9 cellular contexts compared by ENCODE assay signal in genomic region chr2:200585730-200586643, GRCh38. TPM values are rescaled to one million over a fixed set of nuclear protein-coding genes. Genes with fewer than 3 reads are reported as not detected.
DNase-seq lines count a peak whose midpoint lies in the region; ATAC-seq, FAIRE-seq and TF ChIP-seq lines count a peak whose summit lies in the region.
"Had no signal": no experiment of that assay in that cellular context is flagged by ENCODE, and none has a peak within 500 bp of the region (broad histone marks: within the 10 kb centered on the region; RNA-seq: fewer than 3 reads in every experiment).

Gene AOX1, plus strand, starts transcription at chr2:200586014. Its CDS starts 95 bp downstream, at chr2:200586109.

- H3K27me3 Mint-ChIP-seq in chondrocyte (ENCODE audit: low read depth) = peaks cover 1% of the 10 kb centered on the region

- peak within 1 kb of the TSS; percentile 23 for H3K4me3 ChIP-seq in RWPE2 (ENCODE audit: severe bottlenecking)
- H3K4me3 ChIP-seq in kidney epithelial cell (ENCODE audit: low read depth, low read length) = peak within 1 kb of the TSS; percentile 42
- H3K4me3 ChIP-seq in small intestine (ENCODE audit: low read depth in 1 of 2, low read length in 2 of 2) = peak within 1 kb of the TSS; percentile 25 to 39

- no peak for DNase-seq in activated CD4-positive, CD25-positive, alpha-beta regulatory T cell treated with anti-CD3 and anti-CD28 coated beads, Interleukin-2, amount 50 U/mL, for 72 hours
- DNase-seq in RWPE2 (ENCODE audit: low spot score) (no peak), chondrocyte (ENCODE audit: low spot score) (peak; percentile 90), kidney epithelial cell (ENCODE audit: low read depth) (no peak), small intestine (peak; percentile 73), glomerular visceral epithelial cell (ENCODE audit: extremely low spot score) (no peak)

- H3K4me3 Mint-ChIP-seq in chondrocyte (ENCODE audit: unreplicated experiment) = peak within 1 kb of the TSS; percentile 71

- peaks cover 8% of the 10 kb centered on the region for H3K4me1 Mint-ChIP-seq in chondrocyte (ENCODE audit: low read depth)

- TF ChIP-seq CTCF in RWPE2 (IDR thresholded peaks at IDR 0.05; ENCODE audit: poor library complexity, severe bottlenecking) = peak; percentile 47
- peak; percentile 60 for TF ChIP-seq CTCF in chondrocyte (IDR thresholded peaks at IDR 0.05)
- peak; percentile 27 for TF ChIP-seq CTCF in kidney epithelial cell (IDR thresholded peaks at IDR 0.05; ENCODE audit: insufficient read depth, low read length, poor library complexity, severe bottlenecking)

- ATAC-seq in activated CD4-positive, CD25-positive, alpha-beta regulatory T cell treated with anti-CD3 and anti-CD28 coated beads, Interleukin-2, amount 50 U/mL, for 24 hours = peak; percentile 21 to 48
- ATAC-seq in RWPE2 (ENCODE audit: low read depth) (peak; percentile 77), HG03159 (IDR thresholded peaks at IDR 0.05; ENCODE audit: unreplicated experiment) (no peak)

- no peaks in the 10 kb centered on the region for H3K36me3 Mint-ChIP-seq in chondrocyte (ENCODE audit: low read depth)

- FAIRE-seq in small intestine (lab: Jason Lieb, UNC) = no peak

- H3K27me3 ChIP-seq in RWPE2 (ENCODE audit: insufficient read depth, poor library complexity, severe bottlenecking) = no peaks in the 10 kb centered on the region
- no peaks in the 10 kb centered on the region for H3K27me3 ChIP-seq in kidney epithelial cell (ENCODE audit: control insufficient read depth, insufficient read depth, low read length)
- no peaks in the 10 kb centered on the region for H3K27me3 ChIP-seq in small intestine (ENCODE audit: control insufficient read depth in 2 of 2, insufficient read depth in 2 of 2, low read length in 2 of 2)

- H3K27ac Mint-ChIP-seq in chondrocyte (ENCODE audit: unreplicated experiment) = no peak within 1 kb of the TSS

- no peaks in the 10 kb centered on the region for H3K36me3 ChIP-seq in RWPE2 (ENCODE audit: low read depth)
- H3K36me3 ChIP-seq in kidney epithelial cell (ENCODE audit: control insufficient read depth, insufficient read depth, low read length) = no peaks in the 10 kb centered on the region
- H3K36me3 ChIP-seq in small intestine (ENCODE audit: control insufficient read depth in 2 of 2, insufficient read depth in 2 of 2, low read length in 2 of 2) = no peaks in the 10 kb centered on the region

- WGBS in small intestine, 3 donors = 7 to 18% (median 16%) methylated on average over 62 of the region's 62 CpGs

- H3K4me1 ChIP-seq in RWPE2 (ENCODE audit: insufficient read depth, poor library complexity, severe bottlenecking) (peaks cover 9% of the 10 kb centered on the region), small intestine (ENCODE audit: control insufficient read depth in 2 of 2, insufficient read depth in 1 of 2, low read depth in 1 of 2, low read length in 1 of 2) (no peaks in the 10 kb centered on the region)

- H3K27ac ChIP-seq in RWPE2 (ENCODE audit: poor library complexity, severe bottlenecking) (peak within 1 kb of the TSS; percentile 7), small intestine (ENCODE audit: low read depth in 1 of 2, low read length in 1 of 2) (peak within 1 kb of the TSS in 1 of 2 donors; percentile 57)
- H3K27ac ChIP-seq: C4-2B had no signal

- no peaks in the 10 kb centered on the region for H3K9me3 Mint-ChIP-seq in chondrocyte (ENCODE audit: low read depth)

- H3K9me3 ChIP-seq in RWPE2 (ENCODE audit: severe bottlenecking) (no peaks in the 10 kb centered on the region), small intestine (ENCODE audit: control insufficient read depth, low read depth) (no peaks in the 10 kb centered on the region)

RNA-seq across cellular contexts. Expression of gene AOX1, which starts in this region (rescaled TPM):
- total RNA-seq in chondrocyte (1.7 to 3.4 TPM (median 2.0 TPM) in 3 replicates), kidney epithelial cell (0.68 and 0.88 TPM in 2 replicates)
- 10 to 100 TPM in 1 of 3 donors, 1 to 10 TPM in 1, under 1 TPM in 1; 0.45 to 27.3 (median 1.6) TPM for polyA plus RNA-seq in small intestine

Comparison
In these comparisons a context has a peak if more than half of its experiments do, and no peak if none do; other contexts are left out.
1. DNase-seq: peak in chondrocyte (single experiment) and small intestine (single experiment); none in activated CD4-positive, CD25-positive, alpha-beta regulatory T cell treated with anti-CD3 and anti-CD28 coated beads, Interleukin-2, amount 50 U/mL, for 72 hours (single experiment), RWPE2 (single experiment), kidney epithelial cell (single experiment) and glomerular visceral epithelial cell (single experiment).
2. Peak in every context shown above with its lines, with median percentiles within 50 percentile points of each other: H3K4me3 ChIP-seq and CTCF ChIP-seq.